2 cellular contexts compared by ENCODE assay signal in the genomic region with DNA sequence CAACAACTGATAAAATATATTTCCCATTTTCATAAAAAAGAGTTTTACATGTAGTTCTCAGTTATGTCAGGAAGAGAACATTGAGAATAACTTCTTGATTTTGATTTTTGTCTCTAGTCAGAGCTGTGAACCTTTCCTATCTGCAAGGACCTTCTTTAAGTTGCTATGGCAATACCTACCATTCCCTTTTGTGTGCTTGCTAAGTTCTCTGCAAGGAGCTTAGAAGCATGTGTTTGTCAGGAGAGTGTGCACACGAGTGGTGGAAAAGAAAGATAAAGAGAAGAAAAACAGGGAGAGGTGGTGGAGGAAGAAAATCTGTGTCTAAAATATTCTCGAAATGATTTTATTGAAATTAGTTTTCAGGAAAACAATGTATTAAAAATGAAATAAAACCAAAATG.
A peak's percentile ranks its signal among the peaks of the same experiment; 100 is the strongest.
TF ChIP-seq lines count a peak whose summit lies in the region.

No MANE protein-coding gene starts in this region.

TF ChIP-seq in H1, 55 proteins besides CTCF, POLR2A, EP300 and RAD21:
- TF ChIP-seq SIX5 (IDR thresholded peaks at IDR 0.05; ENCODE audit: low read depth, low read length) (no peak), TAF1 (IDR thresholded peaks at IDR 0.05; ENCODE audit: low read depth, low read length) (no peak), FOSL1 (IDR thresholded peaks at IDR 0.05; ENCODE audit: insufficient read depth, low read depth, low read length) (no peak), TBP (IDR thresholded peaks at IDR 0.05; ENCODE audit: low read depth, low read length) (no peak), ATF2 (IDR thresholded peaks at IDR 0.05; ENCODE audit: low read length) (no peak), HDAC6 (IDR thresholded peaks at IDR 0.05; ENCODE audit: low read depth, low read length) (no peak), EGR1 (IDR thresholded peaks at IDR 0.05; ENCODE audit: borderline replicate concordance, low read depth, low read length) (no peak), GTF2F1 (IDR thresholded peaks at IDR 0.05; ENCODE audit: borderline replicate concordance, low read depth, low read length) (no peak), CEBPB (IDR thresholded peaks at IDR 0.05; ENCODE audit: low read depth, low read length) (no peak)

TF ChIP-seq in neural cell, 6 proteins besides CTCF, POLR2A, EP300 and RAD21:
- TF ChIP-seq TAF1 (IDR thresholded peaks at IDR 0.05; ENCODE audit: low read depth) (no peak), EZH2 (IDR thresholded peaks at IDR 0.05; ENCODE audit: borderline replicate concordance, insufficient read depth, low read length, poor library complexity, severe bottlenecking) (no peak), MXI1 (conservative IDR thresholded peaks at IDR 0.05; ENCODE audit: poor library complexity, severe bottlenecking) (peak; percentile 68), POLR2AphosphoS5 (IDR thresholded peaks at IDR 0.05) (no peak)
